ENCODE assay signal across 18 cellular contexts in genomic region chr7:97752215-97752614, GRCh38. TPM values are rescaled to one million over a fixed set of nuclear protein-coding genes. Genes with fewer than 3 reads are reported as not detected.
DNase-seq lines count a peak whose midpoint lies in the region; ATAC-seq, FAIRE-seq and TF ChIP-seq lines count a peak whose summit lies in the region.
"Had no signal": no experiment of that assay in that cellular context is flagged by ENCODE, and none has a peak within 500 bp of the region (broad histone marks: within the 10 kb centered on the region; RNA-seq: fewer than 3 reads in every experiment).

No MANE protein-coding gene starts in this region.

- no peak overlapping the region for H3K4me3 ChIP-seq in HepG2 (replicated peaks in 1 of 3; ENCODE audit: insufficient read depth in 1 of 3, low read depth in 2 of 3, low read length in 3 of 3)
- H3K4me3 ChIP-seq in right lobe of liver = no peak overlapping the region
- H3K4me3 ChIP-seq in upper lobe of right lung = no peak overlapping the region
- H3K4me3 ChIP-seq: BLaER1, HAP-1 had no signal

- H3K79me2 ChIP-seq in HepG2 (ENCODE audit: insufficient read depth, low read length) = no peaks in the 10 kb centered on the region

- H2AFZ ChIP-seq in HepG2 (ENCODE audit: low read length) = no peak overlapping the region

- POLR2A ChIA-PET in HepG2 (lab: Yijun Ruan, JAX) = no interaction called here

- H3K9ac ChIP-seq in HepG2 (ENCODE audit: insufficient read depth, low read depth, low read length) = no peak overlapping the region
- H3K9ac ChIP-seq: BLaER1 had no signal

- H3K27ac ChIP-seq in HepG2 (ENCODE audit: extremely low read length, insufficient read depth, low read length) (no peak overlapping the region), right lobe of liver (no peak overlapping the region), upper lobe of right lung (no peak overlapping the region)
- H3K27ac ChIP-seq: BLaER1 had no signal

- no peak for FAIRE-seq in HepG2 (lab: Jason Lieb, UNC)
- FAIRE-seq: H1 had no signal

- BruUV-seq in HepG2 (replicated peaks; lab: Mats Ljungman, UMichigan) = no TSS peak

- H3K36me3 Mint-ChIP-seq in stimulated activated memory B cell treated with anti-CD40 and anti-IgM and Interleukin-4, amounts not matched to agents 10 μg/mL and 1 μg/mL and 100 μg/mL, for 72 hours = no peaks in the 10 kb centered on the region
- H3K36me3 Mint-ChIP-seq: CD8-positive, alpha-beta T cell had no signal

- TF ChIP-seq CTCF in HepG2 (CRISPR knock-in tag; IDR thresholded peaks at IDR 0.05) (no peak), right lobe of liver (IDR thresholded peaks at IDR 0.05) (no peak), upper lobe of right lung (IDR thresholded peaks at IDR 0.05) (no peak)

- H3K36me3 ChIP-seq in HepG2 (replicated peaks in 1 of 2; ENCODE audit: control insufficient read depth in 1 of 2, insufficient read depth in 2 of 2, low read length in 2 of 2) (no peaks in the 10 kb centered on the region), right lobe of liver (no peaks in the 10 kb centered on the region), upper lobe of right lung (no peaks in the 10 kb centered on the region)
- H3K36me3 ChIP-seq: BLaER1, HAP-1 had no signal

- H3K9me3 ChIP-seq in HepG2 (ENCODE audit: low read length) (no peaks in the 10 kb centered on the region), right lobe of liver (no peaks in the 10 kb centered on the region), upper lobe of right lung (no peaks in the 10 kb centered on the region)
- H3K9me3 ChIP-seq: BLaER1, HAP-1 had no signal

- H3K27ac Mint-ChIP-seq in stimulated activated memory B cell treated with anti-CD40 and anti-IgM and Interleukin-4, amounts not matched to agents 10 μg/mL and 1 μg/mL and 100 μg/mL, for 72 hours = no peak overlapping the region
- H3K27ac Mint-ChIP-seq: CD8-positive, alpha-beta T cell had no signal

- intact Hi-C loops in HepG2 (cut with micrococcal nuclease; ENCODE audit: unreplicated experiment) (no loop called here), right lobe of liver (cut with DNase I) (no loop called here), upper lobe of right lung (cut with DNase I) (no loop called here)

- CTCF ChIA-PET in HepG2 (lab: Yijun Ruan, JAX; ENCODE audit: low intra/inter-chr PET ratio, low total read pairs) = no interaction called here

- H3K4me1 Mint-ChIP-seq in stimulated activated memory B cell treated with anti-CD40 and anti-IgM and Interleukin-4, amounts not matched to agents 10 μg/mL and 1 μg/mL and 100 μg/mL, for 72 hours = no peaks in the 10 kb centered on the region

- in situ Hi-C loops in HepG2 (cut with HindIII; ENCODE audit: extremely low pct_ligation_motif_present, low pct_unique_long_range_greater_than_20kb) = no loop called here

- 0% methylated on average over 1 of the region's 1 CpG for WGBS in HepG2 (ENCODE audit: low lambda C conversion rate)
- 32% methylated on average over 1 of the region's 1 CpG for WGBS in right lobe of liver (ENCODE audit: insufficient coverage, low coverage, low lambda C conversion rate, missing lambda C conversion rate)

- DNase-seq in NCI-H2029 (lab: John Stamatoyannopoulos, UW) (peak; percentile 33), NCI-H2029 treated with DMSO at 0.1 percent for 48 hours (lab: John Stamatoyannopoulos, UW) (no peak), HepG2 (ENCODE audit: low spot score) (no peak), right lobe of liver (no peak), NCI-H748 (lab: John Stamatoyannopoulos, UW; ENCODE audit: unreplicated experiment) (peak; percentile 52), upper lobe of right lung (no peak)
- DNase-seq: 8988T; Calu3; CD8-positive, alpha-beta T cell; DMS79 treated with DMSO at 0.1 percent for 48 hours; GF-D8 had no signal

- no peaks in the 10 kb centered on the region for H3K27me3 Mint-ChIP-seq in stimulated activated memory B cell treated with anti-CD40 and anti-IgM and Interleukin-4, amounts not matched to agents 10 μg/mL and 1 μg/mL and 100 μg/mL, for 72 hours

- H3K27me3 ChIP-seq in HepG2 (ENCODE audit: control insufficient read depth in 1 of 2, insufficient read depth in 2 of 2, low read length in 2 of 2) (no peaks in the 10 kb centered on the region), right lobe of liver (no peaks in the 10 kb centered on the region), upper lobe of right lung (no peaks in the 10 kb centered on the region)
- H3K27me3 ChIP-seq: BLaER1 had no signal

- H3K9me3 Mint-ChIP-seq in stimulated activated memory B cell treated with anti-CD40 and anti-IgM and Interleukin-4, amounts not matched to agents 10 μg/mL and 1 μg/mL and 100 μg/mL, for 72 hours = no peaks in the 10 kb centered on the region

- H3K4me1 ChIP-seq in HepG2 (ENCODE audit: insufficient read depth, low read length) = no peaks in the 10 kb centered on the region
- H3K4me1 ChIP-seq in right lobe of liver = no peaks in the 10 kb centered on the region
- H3K4me1 ChIP-seq in upper lobe of right lung = no peaks in the 10 kb centered on the region
- H3K4me1 ChIP-seq: BLaER1, HAP-1 had no signal

- H4K20me1 ChIP-seq in HepG2 (ENCODE audit: insufficient read depth, low read length) = no peaks in the 10 kb centered on the region
- H4K20me1 ChIP-seq: BLaER1 had no signal

- no peak for TF ChIP-seq EP300 in HepG2 (IDR thresholded peaks at IDR 0.05; ENCODE audit: low read depth in 2 of 2, low read length in 2 of 2)
- TF ChIP-seq EP300 in HepG2 (CRISPR knock-in tag; IDR thresholded peaks at IDR 0.05; ENCODE audit: borderline replicate concordance) = no peak

- H3K4me3 Mint-ChIP-seq in stimulated activated memory B cell treated with anti-CD40 and anti-IgM and Interleukin-4, amounts not matched to agents 10 μg/mL and 1 μg/mL and 100 μg/mL, for 72 hours = no peak overlapping the region
- H3K4me3 Mint-ChIP-seq: CD8-positive, alpha-beta T cell had no signal

- no peak overlapping the region for H3K4me2 ChIP-seq in HepG2 (ENCODE audit: low read depth, low read length)
- H3K4me2 ChIP-seq: BLaER1 had no signal

- TF ChIP-seq POLR2A in HepG2 (IDR thresholded peaks at IDR 0.05; ENCODE audit: insufficient read depth in 1 of 2, low read depth in 2 of 2, low read length in 2 of 2) = no peak
- no peak for TF ChIP-seq POLR2A in right lobe of liver (IDR thresholded peaks at IDR 0.05)

- TF ChIP-seq RAD21 in HepG2 (CRISPR knock-in tag; IDR thresholded peaks at IDR 0.05) = no peak

- ATAC-seq in HepG2 = no peak
- ATAC-seq in right lobe of liver = no peak
- no peak for ATAC-seq in GM19328 (IDR thresholded peaks at IDR 0.05; ENCODE audit: unreplicated experiment)
- no peak for ATAC-seq in upper lobe of right lung
- ATAC-seq in stimulated activated memory B cell treated with anti-CD40 and anti-IgM and Interleukin-4, amounts not matched to agents 10 μg/mL and 1 μg/mL and 100 μg/mL, for 72 hours = no peak
- ATAC-seq: CD8-positive, alpha-beta T cell had no signal

TF ChIP-seq in HepG2, 621 proteins besides CTCF, POLR2A, EP300 and RAD21 (continues in another document):
- TF ChIP-seq ZNF547 (CRISPR knock-in tag; IDR thresholded peaks at IDR 0.05) (no peak), DPF2 (CRISPR knock-in tag; IDR thresholded peaks at IDR 0.05; ENCODE audit: borderline replicate concordance, low read depth) (no peak), SOX5 (CRISPR knock-in tag; IDR thresholded peaks at IDR 0.05; ENCODE audit: borderline replicate concordance) (peak; percentile 70; the same call in 1 of the 2 replicates), MAFG (CRISPR knock-in tag; IDR thresholded peaks at IDR 0.05) (no peak), JUNB (CRISPR knock-in tag; IDR thresholded peaks at IDR 0.05; ENCODE audit: borderline replicate concordance) (no peak), ERF (CRISPR knock-in tag; IDR thresholded peaks at IDR 0.05) (no peak), ZNF121 (CRISPR knock-in tag; IDR thresholded peaks at IDR 0.05) (no peak), NFIB (CRISPR knock-in tag; IDR thresholded peaks at IDR 0.05; ENCODE audit: borderline replicate concordance) (no peak), FOXA3 (CRISPR knock-in tag; IDR thresholded peaks at IDR 0.05) (no peak), NBN (conservative IDR thresholded peaks at IDR 0.05) (no peak), SOX6 (IDR thresholded peaks at IDR 0.05) (no peak), SOX6 (CRISPR knock-in tag; IDR thresholded peaks at IDR 0.05) (0 out of 2 replicates have a peak, but pooled peaks have one; percentile 30), SOX13 (IDR thresholded peaks at IDR 0.05) (no peak), SOX13 (CRISPR knock-in tag; conservative IDR thresholded peaks at IDR 0.05 in 1 of 2, IDR thresholded peaks at IDR 0.05 in 1 of 2) (peak in 1 of 2 experiments; percentile 65; a peak in 1 of 4 replicates)

RNA-seq across cellular contexts. Expression of gene TAC1, which starts 20.3 kb away (rescaled TPM):
- total RNA-seq in HepG2 (2016; rRNA removed; fragmentation: Illumina TruSeq; extraction: Trizol) (not detected in 2 replicates), right lobe of liver (under 1 TPM in 1 of 6 experiments, not detected in 5; 0.31 TPM), upper lobe of right lung (not detected)
- total RNA-seq in HepG2 (2016; cell fraction: cytosol; rRNA removed; fragmentation: Illumina TruSeq; extraction: Trizol; ENCODE audit: low read depth) = not detected in 2 replicates
- total RNA-seq in HepG2 (2016; cell fraction: insoluble cytoplasmic fraction; rRNA removed; fragmentation: Illumina TruSeq; extraction: Trizol) = not detected in 2 replicates
- not detected in 2 replicates for total RNA-seq in HepG2 (2016; cell fraction: membrane; rRNA removed; fragmentation: Illumina TruSeq; extraction: Trizol)
- total RNA-seq in HepG2 (2016; cell fraction: nucleus; rRNA removed; fragmentation: Illumina TruSeq; extraction: Trizol) = not detected in 2 replicates
- polyA plus RNA-seq in HepG2 (2011; rRNA removed) = not detected in 2 replicates
- not detected in 2 replicates for polyA plus RNA-seq in HepG2 (2011; cell fraction: cytosol; rRNA removed)
- not detected in 2 replicates for polyA plus RNA-seq in HepG2 (2011; cell fraction: nucleus; rRNA removed)
- polyA plus RNA-seq in HepG2 (2012) = not detected in 2 replicates
- polyA plus RNA-seq in HepG2 (2016; cell fraction: cytosol; fragmentation: Illumina TruSeq; extraction: Trizol; ENCODE audit: low read depth) = not detected in 2 replicates
- polyA plus RNA-seq in HepG2 (2016; cell fraction: insoluble cytoplasmic fraction; fragmentation: Illumina TruSeq; extraction: Trizol; ENCODE audit: low read depth) = not detected in 2 replicates
- polyA plus RNA-seq in HepG2 (2016; cell fraction: membrane; fragmentation: Illumina TruSeq; extraction: Trizol; ENCODE audit: low read depth) = not detected in 2 replicates
- polyA plus RNA-seq in HepG2 (2016; cell fraction: nucleus; fragmentation: Illumina TruSeq; extraction: Trizol; ENCODE audit: insufficient read depth, low read depth) = not detected in 2 replicates
- not detected in 2 replicates for polyA minus RNA-seq in HepG2 (2011; rRNA and poly(A)+ RNA removed; ENCODE audit: low replicate concordance)
- not detected in 2 replicates for polyA minus RNA-seq in HepG2 (2011; cell fraction: cytosol; rRNA and poly(A)+ RNA removed)
- not detected in 2 replicates for polyA minus RNA-seq in HepG2 (2011; cell fraction: nucleus; rRNA and poly(A)+ RNA removed)
- total RNA-seq: CD8-positive, alpha-beta T cell; HT-29 had no signal
- polyA plus RNA-seq: AG04450 had no signal

Comparison
In these comparisons a context has a peak if more than half of its experiments do, and no peak if none do; other contexts are left out.
1. DNase-seq: peak in NCI-H2029 (single experiment) and NCI-H748 (single experiment); none in NCI-H2029 treated with DMSO at 0.1 percent for 48 hours (single experiment), HepG2 (single experiment), right lobe of liver (0 of 3) and upper lobe of right lung (single experiment).